Comparison of ENCODE assay signal across 29 cellular contexts in the genomic region with DNA sequence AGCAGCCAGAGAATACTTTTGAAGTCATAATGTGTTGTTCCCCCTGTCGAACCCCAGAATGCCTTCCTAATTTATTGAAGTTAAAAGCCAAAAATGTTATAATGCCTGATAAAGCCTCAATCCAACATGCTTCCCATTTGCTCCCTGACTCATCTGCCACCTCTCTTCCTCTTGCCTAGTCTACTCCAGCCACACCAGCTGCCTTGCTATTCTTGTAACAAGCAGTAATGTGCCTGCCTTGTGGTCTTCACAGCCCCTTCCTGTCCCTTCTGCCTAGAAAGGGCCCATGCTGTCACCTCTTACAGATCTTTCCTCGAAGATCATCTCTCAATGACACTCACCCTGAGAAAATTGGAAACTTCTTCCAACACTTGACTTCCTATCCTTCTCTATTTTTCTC.
"Had no signal": no experiment of that assay in that cellular context is flagged by ENCODE, and none has a peak within 500 bp of the region (broad histone marks: within the 10 kb centered on the region; RNA-seq: fewer than 3 reads in every experiment).

No MANE protein-coding gene starts in this region.

- H3K27me3 Mint-ChIP-seq: activated B cell treated with CpG ODN at 0.5 μM for 24 hours; activated CD8-positive, alpha-beta T cell treated with anti-CD3 and anti-CD28 coated beads for 36 hours; activated naive CD8-positive, alpha-beta T cell; activated T-helper 17 cell treated with anti-CD3 and anti-CD28 coated beads, Interleukin-2, amount 50 U/mL, for 72 hours; T-helper 17 cell had no signal

- DNase-seq: activated B cell treated with CpG ODN at 0.5 μM for 24 hours; activated CD4-positive, alpha-beta T cell treated with anti-CD3 and anti-CD28 coated beads for 48 hours; activated CD4-positive, alpha-beta T cell treated with anti-CD3 and anti-CD28 coated beads, Interleukin-2, amount 50 U/mL, for 1 hour; activated CD4-positive, alpha-beta T cell treated with anti-CD3 and anti-CD28 coated beads, Interleukin-2, amount 50 U/mL, for 48 hours; activated CD8-positive, alpha-beta memory T cell treated with anti-CD3 and anti-CD28 coated beads for 24 hours; activated CD8-positive, alpha-beta T cell treated with anti-CD3 and anti-CD28 coated beads for 36 hours; activated effector memory CD4-positive, alpha-beta T cell treated with Interleukin-2 at 50 U/mL for 16 hours; activated gamma-delta T cell treated with Interleukin-2 at 50 U/mL for 16 hours; activated naive CD4-positive, alpha-beta T cell treated with anti-CD3 and anti-CD28 coated beads, Interleukin-2, amount 50 U/mL, for 16 hours; activated naive CD4-positive, alpha-beta T cell treated with Interleukin-2 at 50 U/mL for 16 hours; activated T-cell treated with anti-CD3 and anti-CD28 coated beads, Interleukin-2, amount 50 U/mL, for 4 hours; amniotic stem cell; anterior cingulate cortex; body of pancreas; caudate nucleus; cortex of kidney; dermis blood vessel endothelial cell; effector CD8-positive, alpha-beta T cell; foreskin fibroblast; head of caudate nucleus; T-helper 1 cell; T-helper 17 cell; T1000; WERI-Rb-1 had no signal

- H3K9me3 ChIP-seq: body of pancreas had no signal

- ATAC-seq: activated CD4-positive, CD25-positive, alpha-beta regulatory T cell treated with anti-CD3 and anti-CD28 coated beads, Interleukin-2, amount 50 U/mL, for 24 hours; activated CD8-positive, alpha-beta T cell treated with anti-CD3 and anti-CD28 coated beads for 36 hours; activated T-cell treated with anti-CD3 and anti-CD28 coated beads, Interleukin-2, amount 50 U/mL, for 4 hours; activated T-helper 17 cell treated with anti-CD3 and anti-CD28 coated beads, Interleukin-2, amount 50 U/mL, for 72 hours; body of pancreas; esophagus mucosa; T-helper 17 cell had no signal

- H3K36me3 Mint-ChIP-seq: activated naive CD8-positive, alpha-beta T cell had no signal

- H3K4me1 Mint-ChIP-seq: activated B cell treated with CpG ODN at 0.5 μM for 24 hours; activated T-helper 17 cell treated with anti-CD3 and anti-CD28 coated beads, Interleukin-2, amount 50 U/mL, for 72 hours; T-helper 17 cell had no signal

- H3K27ac Mint-ChIP-seq: activated B cell treated with CpG ODN at 0.5 μM for 24 hours; activated CD8-positive, alpha-beta T cell treated with anti-CD3 and anti-CD28 coated beads for 36 hours; activated naive CD8-positive, alpha-beta T cell; activated T-helper 17 cell treated with anti-CD3 and anti-CD28 coated beads, Interleukin-2, amount 50 U/mL, for 72 hours; T-helper 17 cell; T-helper 2 cell treated with Interferon-gamma antibody and Interleukin-4, amounts not matched to agents 5 μg/mL and 100 μg/mL, for 36 hours had no signal

- H3K27me3 ChIP-seq: body of pancreas had no signal

- H3K4me1 ChIP-seq: body of pancreas had no signal

- H3K4me3 Mint-ChIP-seq: activated B cell treated with CpG ODN at 0.5 μM for 24 hours; activated CD8-positive, alpha-beta T cell treated with anti-CD3 and anti-CD28 coated beads for 36 hours; activated naive CD8-positive, alpha-beta T cell; activated T-cell treated with anti-CD3 and anti-CD28 coated beads, Interleukin-2, amount 50 U/mL, for 4 hours; activated T-helper 17 cell treated with anti-CD3 and anti-CD28 coated beads, Interleukin-2, amount 50 U/mL, for 72 hours; T-helper 17 cell; T-helper 2 cell treated with Interferon-gamma antibody and Interleukin-4, amounts not matched to agents 5 μg/mL and 100 μg/mL, for 36 hours had no signal

- H3K4me3 ChIP-seq: body of pancreas had no signal

- H3K36me3 ChIP-seq: WERI-Rb-1 had no signal

- H3K27ac ChIP-seq: body of pancreas, WERI-Rb-1 had no signal
